ENCODE assay signal across 1 cellular context in genomic region chr9:127252405-127253093, GRCh38.
TF ChIP-seq lines count a peak whose summit lies in the region.

No MANE protein-coding gene starts in this region.

TF ChIP-seq in H1, 55 proteins besides CTCF, POLR2A, EP300 and RAD21:
- TF ChIP-seq SUZ12 (IDR thresholded peaks at IDR 0.05; ENCODE audit: low read length) (no peak), TBP (IDR thresholded peaks at IDR 0.05; ENCODE audit: low read depth, low read length) (no peak), POU5F1 (IDR thresholded peaks at IDR 0.05; ENCODE audit: low read depth, low read length) (no peak), FOSL1 (IDR thresholded peaks at IDR 0.05; ENCODE audit: insufficient read depth, low read depth, low read length) (no peak), SP2 (IDR thresholded peaks at IDR 0.05; ENCODE audit: low read length) (no peak), BACH1 (IDR thresholded peaks at IDR 0.05; ENCODE audit: low read length) (no peak), HDAC6 (IDR thresholded peaks at IDR 0.05; ENCODE audit: low read depth, low read length) (no peak), GABPA (IDR thresholded peaks at IDR 0.05; ENCODE audit: borderline replicate concordance, insufficient read depth, low read length) (no peak), CHD7 (IDR thresholded peaks at IDR 0.05; ENCODE audit: insufficient replicate concordance, low read length) (no peak), SIX5 (IDR thresholded peaks at IDR 0.05; ENCODE audit: low read depth, low read length) (no peak), SP1 (IDR thresholded peaks at IDR 0.05; ENCODE audit: low read depth, low read length) (no peak), RBBP5 (IDR thresholded peaks at IDR 0.05; ENCODE audit: borderline replicate concordance, low read depth, low read length) (no peak), ATF2 (IDR thresholded peaks at IDR 0.05; ENCODE audit: low read length) (no peak), TEAD4 (IDR thresholded peaks at IDR 0.05; ENCODE audit: low read depth, low read length) (no peak), CEBPB (IDR thresholded peaks at IDR 0.05; ENCODE audit: low read depth, low read length) (no peak), JUN (IDR thresholded peaks at IDR 0.05; ENCODE audit: low read depth, low read length) (no peak), CBX8 (IDR thresholded peaks at IDR 0.05; ENCODE audit: borderline replicate concordance, low read depth, low read length) (no peak), CBX5 (IDR thresholded peaks at IDR 0.05; ENCODE audit: low read depth, low read length) (no peak), SRF (IDR thresholded peaks at IDR 0.05; ENCODE audit: low read depth, low read length) (no peak)
